ENCODE assay signal across 10 cellular contexts in the genomic region with DNA sequence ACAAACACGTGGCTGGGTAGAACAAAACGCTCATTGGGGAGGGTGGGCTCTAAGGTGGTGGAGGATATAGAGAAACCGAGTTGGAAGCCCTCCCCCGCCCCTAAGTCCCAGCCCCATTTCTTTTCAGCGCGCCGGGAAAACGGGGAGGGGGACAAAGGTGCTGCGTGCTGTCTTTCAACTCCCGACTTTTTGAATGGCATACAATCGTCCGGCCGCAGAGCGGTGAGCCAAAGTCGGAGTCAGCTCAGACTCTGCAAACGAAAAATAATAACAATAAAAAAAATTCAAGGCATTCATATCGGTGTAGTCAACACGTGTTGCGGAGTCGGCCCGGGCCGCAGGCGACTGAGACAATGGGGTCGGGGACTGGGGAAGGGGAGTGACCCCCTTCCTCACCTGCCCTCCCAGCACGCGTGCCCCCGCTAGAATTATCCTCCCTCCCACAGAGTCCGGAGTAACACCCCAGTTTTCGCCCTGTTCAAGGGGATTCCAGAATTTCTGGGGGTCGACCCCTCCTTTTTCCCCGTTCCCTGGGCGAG. TPM values are rescaled to one million over a fixed set of nuclear protein-coding genes. Genes with fewer than 3 reads are reported as not detected.
DNase-seq lines count a peak whose midpoint lies in the region; TF ChIP-seq lines count a peak whose summit lies in the region.
"Had no signal": no experiment of that assay in that cellular context is flagged by ENCODE, and none has a peak within 500 bp of the region (broad histone marks: within the 10 kb centered on the region; RNA-seq: fewer than 3 reads in every experiment).

No MANE protein-coding gene starts in this region.

- DNase-seq in G401 (ENCODE audit: low spot score) (peak; percentile 22), KBM-7 (peak; percentile 22), cardiac fibroblast (ENCODE audit: low read depth in 2 of 2) (no peak), neural crest cell (ENCODE audit: low read depth, low spot score) (peak; percentile 36), GM20000 (ENCODE audit: low spot score) (no peak), NCI-H1694 treated with DMSO at 0.1 percent for 48 hours (lab: John Stamatoyannopoulos, UW) (no peak)
- DNase-seq in effector CD4-positive, alpha-beta T cell: no peak
- DNase-seq: activated CD4-positive, CD25-positive, alpha-beta regulatory T cell had no signal

- peaks cover 32% of the 10 kb centered on the region for H3K27me3 Mint-ChIP-seq in neural crest cell (ENCODE audit: low read depth)

- H3K9me3 Mint-ChIP-seq in neural crest cell: no peaks in the 10 kb centered on the region

- peak overlapping the region; percentile 62 to 66 for H3K4me3 ChIP-seq in cardiac fibroblast (replicated peaks in 1 of 2; ENCODE audit: low read depth in 2 of 2, low read length in 2 of 2)
- H3K4me3 ChIP-seq: upper lobe of left lung had no signal

- H3K4me1 Mint-ChIP-seq in neural crest cell: peaks cover 64% of the 10 kb centered on the region

- H3K36me3 Mint-ChIP-seq in neural crest cell (ENCODE audit: low read depth): peaks cover 17% of the 10 kb centered on the region

- TF ChIP-seq CTCF in cardiac fibroblast (IDR thresholded peaks at IDR 0.05; ENCODE audit: low read depth, low read length) (no peak), neural crest cell (conservative IDR thresholded peaks at IDR 0.05) (no peak), GM20000 (IDR thresholded peaks at IDR 0.05; ENCODE audit: extremely low read depth, missing control alignments) (no peak)

- in situ Hi-C loops in G401 (cut with HindIII; ENCODE audit: low sequenced_read_pairs) (no loop called here), KBM-7 (cut with MboI; ENCODE audit: low pct_unique_long_range_greater_than_20kb, low sequenced_read_pairs) (no loop called here)

- H3K4me3 Mint-ChIP-seq in neural crest cell: peak overlapping the region; percentile 95

- H3K27ac Mint-ChIP-seq in neural crest cell (ENCODE audit: unreplicated experiment): peak overlapping the region; percentile 99

RNA-seq across cellular contexts. Expression of gene IGF2BP1, which starts 1.8 kb away (rescaled TPM):
- total RNA-seq in G401 (2014; rRNA removed; shearing (Covaris generic)): 63.0 and 86.2 TPM in 2 replicates
- 536 and 543 TPM in 2 replicates for total RNA-seq in neural crest cell

RNA-seq across cellular contexts. Expression of gene GIP, which starts 27.0 kb away (rescaled TPM):
- 0.20 and 1.5 TPM in 2 replicates for total RNA-seq in G401 (2014; rRNA removed; shearing (Covaris generic))
- total RNA-seq in neural crest cell: not detected in 2 replicates
- total RNA-seq: renal cortical epithelial cell, upper lobe of left lung had no signal

RNA-seq across cellular contexts. Expression of gene SNF8, which starts 50.8 kb away (rescaled TPM):
- total RNA-seq in G401 (2014; rRNA removed; shearing (Covaris generic)): 206 and 275 TPM in 2 replicates
- 146 and 153 TPM in 2 replicates for total RNA-seq in neural crest cell

Comparison
In these comparisons a context has a peak if more than half of its experiments do, and no peak if none do; other contexts are left out.
1. DNase-seq: peak in G401 (single experiment), KBM-7 (single experiment) and neural crest cell (single experiment); none in cardiac fibroblast (0 of 2), GM20000 (single experiment), NCI-H1694 treated with DMSO at 0.1 percent for 48 hours (single experiment) and effector CD4-positive, alpha-beta T cell (single experiment).